6 cellular contexts compared by ENCODE assay signal in genomic region chr2:73636977-73637376, GRCh38. TPM values are rescaled to one million over a fixed set of nuclear protein-coding genes. Genes with fewer than 3 reads are reported as not detected.
"Had no signal": no experiment of that assay in that cellular context is flagged by ENCODE, and none has a peak within 500 bp of the region (broad histone marks: within the 10 kb centered on the region; RNA-seq: fewer than 3 reads in every experiment).

No MANE protein-coding gene starts in this region.

RNA-seq across cellular contexts. Expression of gene NAT8, which starts 5.2 kb away (rescaled TPM):
- total RNA-seq: GM23338, H1, H9, HT-29, IMR-90, K562 had no signal
- polyA plus RNA-seq: GM23338, H1, IMR-90, K562 had no signal
